ENCODE assay signal across 8 cellular contexts in genomic region chr11:55942785-55943392, GRCh38. TPM values are rescaled to one million over a fixed set of nuclear protein-coding genes. Genes with fewer than 3 reads are reported as not detected.
A peak's percentile ranks its signal among the peaks of the same experiment; 100 is the strongest.
DNase-seq lines count a peak whose midpoint lies in the region; ATAC-seq and TF ChIP-seq lines count a peak whose summit lies in the region.

No MANE protein-coding gene starts in this region.

- no peak overlapping the region for H3K4me3 ChIP-seq in heart right ventricle

- H3K4me1 Mint-ChIP-seq in mesothelial cell of epicardium = no peaks in the 10 kb centered on the region

- no peak overlapping the region for H3K27ac Mint-ChIP-seq in mesothelial cell of epicardium

- H3K4me1 ChIP-seq in heart right ventricle = no peaks in the 10 kb centered on the region

- DNase-seq in heart right ventricle = no peak
- no peak for DNase-seq in Right ventricle myocardium superior
- peak; percentile 40 for DNase-seq in LoVo (ENCODE audit: low spot score)
- DNase-seq in astrocyte of the hippocampus (ENCODE audit: low read depth, low spot score) = peak; percentile 13
- DNase-seq in mesothelial cell of epicardium (ENCODE audit: low spot score in 2 of 2, unreplicated experiment in 2 of 2) = no peak
- DNase-seq in activated T-cell treated with anti-CD3 and anti-CD28 coated beads for 4 hours = no peak

- WGBS in heart right ventricle, 2 donors = 1 to 3% methylated on average over 3 of the region's 3 CpGs

- H3K27me3 Mint-ChIP-seq in mesothelial cell of epicardium (ENCODE audit: low read depth) = peaks cover 2% of the 10 kb centered on the region

- H3K27me3 ChIP-seq in heart right ventricle = no peaks in the 10 kb centered on the region

- ATAC-seq in heart right ventricle (no peak), Right ventricle myocardium superior (ENCODE audit: poor library complexity) (no peak), HG03457 (IDR thresholded peaks at IDR 0.05; ENCODE audit: unreplicated experiment) (no peak), HG03196 (IDR thresholded peaks at IDR 0.05; ENCODE audit: unreplicated experiment) (no peak)

- no peaks in the 10 kb centered on the region for H3K36me3 ChIP-seq in heart right ventricle

- intact Hi-C loops in heart right ventricle (cut with DNase I) (loop anchor here in 7 of 10 donors (5.0 to 10.0 kb wide), 2 partner anchors 839 to 842 kb away; no protein-coding TSS in a partner anchor), Right ventricle myocardium superior (cut with DNase I) (loop anchor here (10.0 kb wide), 1 partner anchor 832 kb away; no protein-coding TSS in a partner anchor)

- H3K9me3 Mint-ChIP-seq in mesothelial cell of epicardium = no peaks in the 10 kb centered on the region

- no peak overlapping the region for H3K27ac ChIP-seq in heart right ventricle

- no peaks in the 10 kb centered on the region for H3K9me3 ChIP-seq in heart right ventricle

- TF ChIP-seq CTCF in heart right ventricle (IDR thresholded peaks at IDR 0.05) (peak in 7 of 9 donors; percentile 15 to 61 (median 44)), mesothelial cell of epicardium (IDR thresholded peaks at IDR 0.05; ENCODE audit: unreplicated experiment) (peak; percentile 51)

- H3K36me3 Mint-ChIP-seq in mesothelial cell of epicardium = no peaks in the 10 kb centered on the region

- H3K4me3 Mint-ChIP-seq in mesothelial cell of epicardium = no peak overlapping the region

RNA-seq across cellular contexts. Expression of gene OR5I1, which starts 6.7 kb away (rescaled TPM):
- total RNA-seq in heart right ventricle (not detected), Right ventricle myocardium superior (not detected), mesothelial cell of epicardium (not detected in 3 replicates)
- polyA plus RNA-seq in heart right ventricle = not detected

RNA-seq across cellular contexts. Expression of gene OR10AG1, which starts 26.9 kb away (rescaled TPM):
- total RNA-seq in heart right ventricle (not detected), Right ventricle myocardium superior (not detected), mesothelial cell of epicardium (not detected in 3 replicates)
- not detected for polyA plus RNA-seq in heart right ventricle

RNA-seq across cellular contexts. Expression of gene OR5W2, which starts 28.5 kb away (rescaled TPM):
- total RNA-seq in heart right ventricle (not detected), Right ventricle myocardium superior (not detected), mesothelial cell of epicardium (not detected in 3 replicates)
- polyA plus RNA-seq in heart right ventricle = not detected

RNA-seq across cellular contexts. Expression of gene OR5F1, which starts 51.5 kb away (rescaled TPM):
- total RNA-seq in heart right ventricle (not detected), Right ventricle myocardium superior (not detected), mesothelial cell of epicardium (not detected in 3 replicates)
- not detected for polyA plus RNA-seq in heart right ventricle

RNA-seq across cellular contexts. Expression of gene TRIM51, which starts 59.8 kb away (rescaled TPM):
- not detected for total RNA-seq in heart right ventricle
- polyA plus RNA-seq in heart right ventricle = not detected
- total RNA-seq in Right ventricle myocardium superior = not detected
- not detected in 3 replicates for total RNA-seq in mesothelial cell of epicardium

Comparison
In these comparisons a context has a peak if more than half of its experiments do, and no peak if none do; other contexts are left out.
1. DNase-seq: peak in LoVo (single experiment) and astrocyte of the hippocampus (single experiment); none in heart right ventricle (0 of 2), Right ventricle myocardium superior (single experiment), mesothelial cell of epicardium (0 of 2) and activated T-cell treated with anti-CD3 and anti-CD28 coated beads for 4 hours (single experiment).